23 cellular contexts compared by ENCODE assay signal in genomic region chr7:95921543-95921942, GRCh38.
DNase-seq lines count a peak whose midpoint lies in the region; TF ChIP-seq lines count a peak whose summit lies in the region.
"Had no signal": no experiment of that assay in that cellular context is flagged by ENCODE, and none has a peak within 500 bp of the region (broad histone marks: within the 10 kb centered on the region; RNA-seq: fewer than 3 reads in every experiment).

No MANE protein-coding gene starts in this region.

- H3K9me3 ChIP-seq in SJSA1 (replicated peaks) (no peaks in the 10 kb centered on the region), osteoblast (ENCODE audit: low read depth, low read length) (no peaks in the 10 kb centered on the region)
- H3K9me3 ChIP-seq: BLaER1 treated with 17β-estradiol and CSF1 and Interleukin-3, amounts not matched to agents 10 nM and 100 nM; suprapubic skin had no signal

- no peak overlapping the region for H3K4me3 ChIP-seq in SJSA1
- peak overlapping the region; percentile 12 for H3K4me3 ChIP-seq in osteoblast (ENCODE audit: insufficient read depth, low read length)
- H3K4me3 ChIP-seq: BLaER1 treated with 17β-estradiol and CSF1 and Interleukin-3, amounts not matched to agents 10 nM and 100 nM; SK-N-MC; suprapubic skin had no signal

- DNase-seq in DMS53 (lab: John Stamatoyannopoulos, UW) (peak; percentile 44), DMS53 treated with DMSO at 0.1 percent for 48 hours (lab: John Stamatoyannopoulos, UW; ENCODE audit: unreplicated experiment) (no peak), HS-5 (ENCODE audit: low read depth) (peak; percentile 56), SJSA1 (ENCODE audit: low read depth in 1 of 2, low spot score in 2 of 2) (peak; percentile 59 to 61), osteoblast (ENCODE audit: insufficient read length, low spot score, missing footprints) (no peak), NK-92 (lab: John Stamatoyannopoulos, UW; ENCODE audit: unreplicated experiment) (no peak), NCI-H748 treated with DMSO at 0.1 percent for 48 hours (lab: John Stamatoyannopoulos, UW) (no peak), RPMI8226 (no peak)
- DNase-seq: activated CD4-positive, alpha-beta T cell treated with anti-CD3 and anti-CD28 coated beads for 1 hour; anterior cingulate cortex; effector memory CD4-positive, alpha-beta T cell; H9; hippocampal formation; IMR-90; kidney; naive thymus-derived CD4-positive, alpha-beta T cell; NCI-H2029; NCI-H446 treated with DMSO at 0.1 percent for 48 hours; stimulated activated CD4-positive, alpha-beta T cell treated with anti-CD3 and anti-CD28 coated beads, Interleukin-4, amount 100 ng/mL, for 4 hours had no signal

- no peaks in the 10 kb centered on the region for H4K20me1 ChIP-seq in osteoblast (ENCODE audit: insufficient read depth, low read length)
- H4K20me1 ChIP-seq: BLaER1 treated with 17β-estradiol and CSF1 and Interleukin-3, amounts not matched to agents 10 nM and 100 nM had no signal

- no peaks in the 10 kb centered on the region for H3K36me3 ChIP-seq in SJSA1
- H3K36me3 ChIP-seq in osteoblast (ENCODE audit: insufficient read depth, low read length) = no peaks in the 10 kb centered on the region
- H3K36me3 ChIP-seq: BLaER1 treated with 17β-estradiol and CSF1 and Interleukin-3, amounts not matched to agents 10 nM and 100 nM; suprapubic skin had no signal

- no peaks in the 10 kb centered on the region for H3K27me3 ChIP-seq in SJSA1 (replicated peaks)
- no peaks in the 10 kb centered on the region for H3K27me3 ChIP-seq in osteoblast (ENCODE audit: insufficient read depth, low read length)
- H3K27me3 ChIP-seq: BLaER1 treated with 17β-estradiol and CSF1 and Interleukin-3, amounts not matched to agents 10 nM and 100 nM; suprapubic skin had no signal

- H3K27ac ChIP-seq in SJSA1 = peak overlapping the region; percentile 75
- no peak overlapping the region for H3K27ac ChIP-seq in osteoblast (ENCODE audit: low read depth, low read length)
- H3K27ac ChIP-seq: 22Rv1; BLaER1 treated with 17β-estradiol and CSF1 and Interleukin-3, amounts not matched to agents 10 nM and 100 nM; SK-N-MC; suprapubic skin had no signal

- H3K79me2 ChIP-seq in osteoblast (ENCODE audit: insufficient read depth, low read length) = no peaks in the 10 kb centered on the region

- no peak for TF ChIP-seq CTCF in osteoblast (IDR thresholded peaks at IDR 0.05; ENCODE audit: extremely low read depth, low read depth, low read length)

- H3K4me1 ChIP-seq in SJSA1 (replicated peaks) (peaks cover 35% of the 10 kb centered on the region), osteoblast (ENCODE audit: insufficient read depth, low read length) (peaks cover 12% of the 10 kb centered on the region)
- H3K4me1 ChIP-seq: BLaER1 treated with 17β-estradiol and CSF1 and Interleukin-3, amounts not matched to agents 10 nM and 100 nM; suprapubic skin had no signal

- H3K4me2 ChIP-seq in osteoblast (ENCODE audit: insufficient read depth, low read length) = peak overlapping the region; percentile 82
- H3K4me2 ChIP-seq: BLaER1 treated with 17β-estradiol and CSF1 and Interleukin-3, amounts not matched to agents 10 nM and 100 nM had no signal

- peak overlapping the region; percentile 16 for H2AFZ ChIP-seq in osteoblast (ENCODE audit: low read length)

Comparison
In these comparisons a context has a peak if more than half of its experiments do, and no peak if none do; other contexts are left out.
1. DNase-seq: peak in DMS53 (single experiment), HS-5 (single experiment) and SJSA1 (2 of 2); none in DMS53 treated with DMSO at 0.1 percent for 48 hours (single experiment), osteoblast (single experiment), NK-92 (single experiment), NCI-H748 treated with DMSO at 0.1 percent for 48 hours (single experiment) and RPMI8226 (single experiment).